ENCODE assay signal across 8 cellular contexts in genomic region chr3:58237238-58237939, GRCh38. TPM values are rescaled to one million over a fixed set of nuclear protein-coding genes. Genes with fewer than 3 reads are reported as not detected.
DNase-seq lines count a peak whose midpoint lies in the region; ATAC-seq, FAIRE-seq and TF ChIP-seq lines count a peak whose summit lies in the region.

A gene with protein sequence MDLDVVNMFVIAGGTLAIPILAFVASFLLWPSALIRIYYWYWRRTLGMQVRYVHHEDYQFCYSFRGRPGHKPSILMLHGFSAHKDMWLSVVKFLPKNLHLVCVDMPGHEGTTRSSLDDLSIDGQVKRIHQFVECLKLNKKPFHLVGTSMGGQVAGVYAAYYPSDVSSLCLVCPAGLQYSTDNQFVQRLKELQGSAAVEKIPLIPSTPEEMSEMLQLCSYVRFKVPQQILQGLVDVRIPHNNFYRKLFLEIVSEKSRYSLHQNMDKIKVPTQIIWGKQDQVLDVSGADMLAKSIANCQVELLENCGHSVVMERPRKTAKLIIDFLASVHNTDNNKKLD (plus strand): TSS chr3:58237792. CDS start chr3:58256587, 18,795 bp downstream.

- no peaks in the 10 kb centered on the region for H3K79me2 ChIP-seq in endothelial cell of umbilical vein (ENCODE audit: control insufficient read depth, insufficient read depth, low read length)

- H3K9me3 ChIP-seq in endothelial cell of umbilical vein (replicated peaks; ENCODE audit: control insufficient read depth, insufficient read depth, low read length) (no peaks in the 10 kb centered on the region), mononuclear cell (ENCODE audit: low read depth, low read length) (no peaks in the 10 kb centered on the region)

- intact Hi-C loops in endothelial cell of umbilical vein (cut with micrococcal nuclease), result loop anchor here (1.0 to 2.0 kb wide), 3 partner anchors 35 to 69 kb away; partner anchors contain the start of genes HTD2 and RPP14

- peak within 1 kb of the TSS; percentile 98 for H2AFZ ChIP-seq in endothelial cell of umbilical vein (ENCODE audit: low read depth, low read length)

- POLR2A ChIA-PET in endothelial cell of umbilical vein (lab: Charles Lee), result no interaction called here

- peak within 1 kb of the TSS; percentile 25 for H3K27ac ChIP-seq in endothelial cell of umbilical vein (ENCODE audit: insufficient read depth, low read depth, low read length)

- dilution Hi-C loops in endothelial cell of umbilical vein (cut with MboI; ENCODE audit: extremely low pct_ligation_motif_present, low sequenced_read_pairs), result no loop called here

- H3K4me1 ChIP-seq in endothelial cell of umbilical vein (ENCODE audit: control insufficient read depth, extremely low read depth, insufficient read depth, low read length), result peaks cover 6% of the 10 kb centered on the region
- peaks cover 28% of the 10 kb centered on the region for H3K4me1 ChIP-seq in mononuclear cell (ENCODE audit: insufficient read depth, low read length)

- peak within 1 kb of the TSS; percentile 49 for H3K9ac ChIP-seq in endothelial cell of umbilical vein (replicated peaks; ENCODE audit: extremely low read depth, insufficient read depth, low read length)

- TF ChIP-seq POLR2A in endothelial cell of umbilical vein (IDR thresholded peaks at IDR 0.05; ENCODE audit: low read depth, low read length), result peak; percentile 41

- H3K27me3 ChIP-seq in endothelial cell of umbilical vein (ENCODE audit: control insufficient read depth in 2 of 2, insufficient read depth in 2 of 2, low read length in 2 of 2) (peaks cover 4 to 6% of the 10 kb centered on the region in 2 experiments), mononuclear cell (ENCODE audit: insufficient read depth, low read length) (no peaks in the 10 kb centered on the region)

- no peaks in the 10 kb centered on the region for H4K20me1 ChIP-seq in endothelial cell of umbilical vein (replicated peaks; ENCODE audit: control insufficient read depth, extremely low read depth, insufficient read depth, low read length)

- H3K4me2 ChIP-seq in endothelial cell of umbilical vein (ENCODE audit: insufficient read depth, low read length), result peak within 1 kb of the TSS; percentile 81

- H3K36me3 ChIP-seq in endothelial cell of umbilical vein (ENCODE audit: control insufficient read depth in 2 of 2, extremely low read depth in 1 of 2, insufficient read depth in 2 of 2, low read length in 2 of 2), result no peaks in the 10 kb centered on the region

- DNase-seq in AG10803 (ENCODE audit: low read depth) (peak; percentile 57), NCI-H82 treated with DMSO at 0.1 percent for 48 hours (lab: John Stamatoyannopoulos, UW; ENCODE audit: unreplicated experiment) (peak; percentile 32), endothelial cell of umbilical vein (ENCODE audit: low read depth, low spot score) (peak; percentile 66)
- DNase-seq in activated CD8-positive, alpha-beta memory T cell treated with anti-CD3 and anti-CD28 coated beads, Interleukin-2, amount 50 U/mL, for 24 hours (ENCODE audit: extremely low read depth), result peak; percentile 38
- DNase-seq in stimulated activated CD8-positive, alpha-beta memory T cell treated with anti-CD3 and anti-CD28 coated beads, Interleukin-4, amount 100 ng/mL, for 24 hours (ENCODE audit: low read depth), result peak; percentile 68

- no peaks in the 10 kb centered on the region for H3K9me1 ChIP-seq in endothelial cell of umbilical vein (replicated peaks; ENCODE audit: control insufficient read depth, extremely low read depth, insufficient read depth, low read length)

- TF ChIP-seq CTCF in AG10803 (conservative IDR thresholded peaks at IDR 0.05; ENCODE audit: low read length) (peak; percentile 15; the same call in 1 of the 2 replicates), endothelial cell of umbilical vein (IDR thresholded peaks at IDR 0.05; ENCODE audit: extremely low read depth in 1 of 2, insufficient read depth in 1 of 2, low read depth in 1 of 2, low read length in 2 of 2) (peak in 1 of 2 donors; percentile 17)

- CTCF ChIA-PET in endothelial cell of umbilical vein (lab: Charles Lee), result interaction anchor here (0.7 to 4.3 kb wide), 9 partner anchors 19 to 68 kb away, joined by 3 to 19 read pairs (median 5); partner anchors contain the start of genes HTD2 and RPP14

- ATAC-seq in GM18870 (IDR thresholded peaks at IDR 0.05; ENCODE audit: unreplicated experiment) (peak; percentile 47), HG03103 (IDR thresholded peaks at IDR 0.05; ENCODE audit: low read depth, unreplicated experiment) (peak; percentile 71)

- BruUV-seq in endothelial cell of umbilical vein (replicated peaks; lab: Mats Ljungman, UMichigan), result no TSS peak

- FAIRE-seq in endothelial cell of umbilical vein (lab: Jason Lieb, UNC), result peak; percentile 59

- H3K4me3 ChIP-seq in AG10803 (ENCODE audit: low read length), result peak within 1 kb of the TSS; percentile 80
- H3K4me3 ChIP-seq in endothelial cell of umbilical vein (replicated peaks in 1 of 3; ENCODE audit: insufficient read depth in 1 of 3, low read depth in 1 of 3, low read length in 3 of 3), result peak within 1 kb of the TSS; percentile 65 to 73 (median 71)
- H3K4me3 ChIP-seq in mononuclear cell (ENCODE audit: low read length), result peak within 1 kb of the TSS; percentile 74

TF ChIP-seq in endothelial cell of umbilical vein, 7 proteins besides CTCF, POLR2A, EP300 and RAD21:
- no peak for TF ChIP-seq FOS (IDR thresholded peaks at IDR 0.05; ENCODE audit: borderline replicate concordance, insufficient read depth, low read length)
- no peak for TF ChIP-seq EZH2 (IDR thresholded peaks at IDR 0.05; ENCODE audit: borderline replicate concordance, low read depth, low read length, severe bottlenecking)
- TF ChIP-seq POLR2AphosphoS5 (IDR thresholded peaks at IDR 0.05; ENCODE audit: insufficient read depth, low read depth, low read length), result peak; percentile 18
- TF ChIP-seq MAX (IDR thresholded peaks at IDR 0.05; ENCODE audit: insufficient read depth, insufficient read length), result no peak
- no peak for TF ChIP-seq JUN (IDR thresholded peaks at IDR 0.05; ENCODE audit: borderline replicate concordance, insufficient read depth, insufficient read length, low read depth)
- no peak for TF ChIP-seq MYC (IDR thresholded peaks at IDR 0.05; ENCODE audit: low read depth, low read length)

RNA-seq across cellular contexts. Expression of the gene that starts here (rescaled TPM):
- total RNA-seq in endothelial cell of umbilical vein, result 5.4 and 5.8 TPM in 2 replicates
- polyA plus RNA-seq in endothelial cell of umbilical vein, result 7.5 and 8.3 TPM in 2 replicates
- polyA plus RNA-seq in endothelial cell of umbilical vein (2011; cell fraction: cytosol; rRNA removed), result 6.8 and 7.9 TPM in 2 replicates
- 6.6 and 8.9 TPM in 2 replicates for polyA plus RNA-seq in endothelial cell of umbilical vein (2011; cell fraction: nucleus; rRNA removed)
- 4.5 and 4.6 TPM in 2 replicates for polyA plus RNA-seq in endothelial cell of umbilical vein (2012)
- polyA minus RNA-seq in endothelial cell of umbilical vein, result 17.1 and 17.6 TPM in 2 replicates
- 18.3 TPM for polyA minus RNA-seq in endothelial cell of umbilical vein (2011; cell fraction: cytosol; rRNA and poly(A)+ RNA removed)
- polyA minus RNA-seq in endothelial cell of umbilical vein (2011; cell fraction: nucleus; rRNA and poly(A)+ RNA removed), result 3.1 and 6.3 TPM in 2 replicates
- total RNA-seq in mononuclear cell, result 2.3 TPM

Comparison
In these comparisons a context has a peak if more than half of its experiments do, and no peak if none do; other contexts are left out.
1. Peak in every context shown above with its lines: DNase-seq, ATAC-seq, H3K4me3 ChIP-seq and H3K27ac ChIP-seq.